ENCODE assay signal across 9 cellular contexts in genomic region chr10:29239569-29240472, GRCh38. TPM values are rescaled to one million over a fixed set of nuclear protein-coding genes. Genes with fewer than 3 reads are reported as not detected.
DNase-seq lines count a peak whose midpoint lies in the region; ATAC-seq, FAIRE-seq and TF ChIP-seq lines count a peak whose summit lies in the region.
"Had no signal": no experiment of that assay in that cellular context is flagged by ENCODE, and none has a peak within 500 bp of the region (broad histone marks: within the 10 kb centered on the region; RNA-seq: fewer than 3 reads in every experiment).

No MANE protein-coding gene starts in this region.

- no peaks in the 10 kb centered on the region for H3K9me3 ChIP-seq in IMR-90 (ENCODE audit: control insufficient read depth, insufficient read depth, low read length)
- no peaks in the 10 kb centered on the region for H3K9me3 ChIP-seq in astrocyte (ENCODE audit: insufficient read depth, low read depth, low read length)
- H3K9me3 ChIP-seq in mesenchymal stem cell (ENCODE audit: control insufficient read depth, low read length): no peaks in the 10 kb centered on the region
- H3K9me3 ChIP-seq in vagina: no peaks in the 10 kb centered on the region

- no peak overlapping the region for H2BK15ac ChIP-seq in IMR-90 (ENCODE audit: low read depth, low read length)
- H2BK15ac ChIP-seq in mesenchymal stem cell (ENCODE audit: low read depth, poor library complexity, severe bottlenecking): no peak overlapping the region

- in situ Hi-C loops in IMR-90 (cut with MboI; ENCODE audit: low sequenced_read_pairs): no loop called here

- no peaks in the 10 kb centered on the region for H3K9me3 Mint-ChIP-seq in astrocyte (ENCODE audit: unreplicated experiment)

- H3K4me2 ChIP-seq in IMR-90 (ENCODE audit: low read depth, low read length): no peak overlapping the region
- no peak overlapping the region for H3K4me2 ChIP-seq in astrocyte (ENCODE audit: low read length)
- no peak overlapping the region for H3K4me2 ChIP-seq in mesenchymal stem cell (ENCODE audit: low read length, poor library complexity, severe bottlenecking)

- dilution Hi-C loops in IMR-90 (cut with HindIII; ENCODE audit: low sequenced_read_pairs, unreplicated experiment): no loop called here

- H2BK120ac ChIP-seq in IMR-90 (ENCODE audit: low read depth, low read length) (no peak overlapping the region), mesenchymal stem cell (ENCODE audit: low read depth, low read length) (no peak overlapping the region)

- 60% methylated on average over 1 of the region's 15 CpGs; no CpG with 5 or more reads in 1 of the 2 experiments for WGBS in IMR-90 (ENCODE audit: extremely low coverage in 2 of 2, insufficient read length in 1 of 2), 2 experiments
- 91% methylated on average over 12 of the region's 15 CpGs for WGBS in mesenchymal stem cell

- H3K27me3 ChIP-seq in IMR-90 (ENCODE audit: control insufficient read depth, insufficient read depth, low read length) (peaks cover 43% of the 10 kb centered on the region), astrocyte (ENCODE audit: insufficient read depth, low read length) (no peaks in the 10 kb centered on the region), mesenchymal stem cell (ENCODE audit: control insufficient read depth in 1 of 2, insufficient read depth in 1 of 2, low read length in 2 of 2) (peaks cover 0 to 37% of the 10 kb centered on the region in 2 experiments), vagina (no peaks in the 10 kb centered on the region)

- H4K20me1 ChIP-seq in IMR-90 (ENCODE audit: insufficient read depth, low read length) (no peaks in the 10 kb centered on the region), astrocyte (ENCODE audit: insufficient read depth, low read length) (no peaks in the 10 kb centered on the region)

- peaks cover 3% of the 10 kb centered on the region for H3K27me3 Mint-ChIP-seq in astrocyte (ENCODE audit: low read depth, unreplicated experiment)

- DNase-seq in GM03348 (ENCODE audit: low spot score): peak; percentile 17
- DNase-seq in IMR-90: no peak
- no peak for DNase-seq in astrocyte (ENCODE audit: low read depth)
- peak; percentile 35 for DNase-seq in mesenchymal stem cell
- no peak for DNase-seq in stimulated activated CD4-positive, alpha-beta T cell treated with anti-CD3 and anti-CD28 coated beads, Interleukin-4, amount 100 ng/mL, for 1 hour
- no peak for DNase-seq in vagina (ENCODE audit: extremely low spot score in 2 of 2)
- DNase-seq: left cardiac atrium had no signal

- H4K91ac ChIP-seq in IMR-90 (ENCODE audit: insufficient read depth, low read depth, low read length) (no peak overlapping the region), mesenchymal stem cell (ENCODE audit: low read length) (no peak overlapping the region)

- H2AFZ ChIP-seq in IMR-90 (replicated peaks; ENCODE audit: low read length, poor library complexity) (no peak overlapping the region), astrocyte (ENCODE audit: low read depth, low read length) (no peak overlapping the region), mesenchymal stem cell (ENCODE audit: low read depth, low read length) (no peak overlapping the region)

- H4K5ac ChIP-seq in IMR-90 (ENCODE audit: low read depth, low read length): no peak overlapping the region

- no peak overlapping the region for H2BK12ac ChIP-seq in mesenchymal stem cell (ENCODE audit: low read length in 2 of 2)

- no peaks in the 10 kb centered on the region for H3K79me2 ChIP-seq in astrocyte (ENCODE audit: insufficient read depth, low read length)

- intact Hi-C loops in IMR-90 (cut with micrococcal nuclease) (no loop called here), vagina (cut with DNase I) (no loop called here)

- H3K27ac Mint-ChIP-seq in astrocyte (ENCODE audit: unreplicated experiment): no peak overlapping the region

- ATAC-seq in IMR-90 (ENCODE audit: low read depth) (no peak), GM18873 (IDR thresholded peaks at IDR 0.05; ENCODE audit: low FRiP score, unreplicated experiment) (no peak), GM19328 (IDR thresholded peaks at IDR 0.05; ENCODE audit: unreplicated experiment) (no peak)

- TF ChIP-seq POLR2A in IMR-90 (IDR thresholded peaks at IDR 0.05; ENCODE audit: low read depth, low read length): no peak
- TF ChIP-seq POLR2A in vagina (IDR thresholded peaks at IDR 0.05): no peak

- H3K9me1 ChIP-seq in IMR-90 (ENCODE audit: insufficient read depth, low read length): no peaks in the 10 kb centered on the region

- H3K56ac ChIP-seq in IMR-90 (ENCODE audit: extremely low read depth, insufficient read depth, low read length): no peak overlapping the region

- peaks cover 18% of the 10 kb centered on the region for H3K4me1 Mint-ChIP-seq in astrocyte (ENCODE audit: low read depth, unreplicated experiment)

- H2BK5ac ChIP-seq in IMR-90 (ENCODE audit: low read depth, low read length, poor library complexity, severe bottlenecking): no peak overlapping the region
- H2BK5ac ChIP-seq in mesenchymal stem cell (ENCODE audit: low read depth, low read length, poor library complexity, severe bottlenecking): no peak overlapping the region

- H3K9ac ChIP-seq in IMR-90 (ENCODE audit: low read depth, low read length) (no peak overlapping the region), astrocyte (ENCODE audit: low read length) (no peak overlapping the region), mesenchymal stem cell (ENCODE audit: low read length) (no peak overlapping the region)

- H3K23ac ChIP-seq in IMR-90 (ENCODE audit: low read depth, low read length) (no peak overlapping the region), mesenchymal stem cell (ENCODE audit: low read length in 2 of 2) (no peak overlapping the region)

- TF ChIP-seq CTCF in IMR-90 (conservative IDR thresholded peaks at IDR 0.05; ENCODE audit: low read depth, low read length): peak; percentile 44
- TF ChIP-seq CTCF in astrocyte (IDR thresholded peaks at IDR 0.05; ENCODE audit: insufficient read depth, low read depth, low read length): peak; percentile 43
- no peak for TF ChIP-seq CTCF in vagina (IDR thresholded peaks at IDR 0.05)

- H3K18ac ChIP-seq in IMR-90 (ENCODE audit: low read depth, low read length) (no peak overlapping the region), mesenchymal stem cell (ENCODE audit: low read depth in 1 of 2, low read length in 2 of 2) (no peak overlapping the region)

- TF ChIP-seq RAD21 in IMR-90 (IDR thresholded peaks at IDR 0.05; ENCODE audit: low read length): peak; percentile 45

- H3K79me1 ChIP-seq in IMR-90 (ENCODE audit: low read depth in 1 of 2, low read length in 2 of 2) (no peaks in the 10 kb centered on the region), mesenchymal stem cell (replicated peaks; ENCODE audit: low read length, poor library complexity, severe bottlenecking) (no peaks in the 10 kb centered on the region)

- no peak overlapping the region for H2AK9ac ChIP-seq in IMR-90 (replicated peaks; ENCODE audit: low read depth, low read length, poor library complexity)

- no peaks in the 10 kb centered on the region for H3K4me1 ChIP-seq in IMR-90 (ENCODE audit: control insufficient read depth, insufficient read depth, low read length)
- H3K4me1 ChIP-seq in astrocyte (ENCODE audit: insufficient read depth, low read length): no peaks in the 10 kb centered on the region
- H3K4me1 ChIP-seq in mesenchymal stem cell (ENCODE audit: control insufficient read depth, insufficient read depth, low read depth, low read length): no peaks in the 10 kb centered on the region
- H3K4me1 ChIP-seq in vagina: no peaks in the 10 kb centered on the region

- no peak for FAIRE-seq in astrocyte (lab: Jason Lieb, UNC)

- H3K27ac ChIP-seq in IMR-90 (ENCODE audit: insufficient read depth, low read length) (no peak overlapping the region), astrocyte (ENCODE audit: low read depth, low read length) (no peak overlapping the region), mesenchymal stem cell (ENCODE audit: low read length, poor library complexity, severe bottlenecking) (no peak overlapping the region), vagina (no peak overlapping the region)

- POLR2A ChIA-PET in IMR-90 (lab: Charles Lee; ENCODE audit: unreplicated experiment): no interaction called here

- H3K14ac ChIP-seq in IMR-90 (replicated peaks; ENCODE audit: low read depth, low read length) (no peak overlapping the region), mesenchymal stem cell (ENCODE audit: low read length in 2 of 2) (no peak overlapping the region)

- H3K36me3 Mint-ChIP-seq in astrocyte (ENCODE audit: low read depth, unreplicated experiment): no peaks in the 10 kb centered on the region

- CTCF ChIA-PET in IMR-90 (lab: Yijun Ruan, JAX): interaction anchor here (0.7 kb wide), 1 partner anchor 23 kb away, joined by 4 read pairs; no protein-coding TSS in a partner anchor

- H4K8ac ChIP-seq in IMR-90 (ENCODE audit: low read depth in 2 of 2, low read length in 2 of 2) (no peak overlapping the region), mesenchymal stem cell (ENCODE audit: low read length) (no peak overlapping the region)

- H3K36me3 ChIP-seq in IMR-90 (ENCODE audit: control insufficient read depth, insufficient read depth, low read length) (no peaks in the 10 kb centered on the region), astrocyte (ENCODE audit: insufficient read depth, low read length) (no peaks in the 10 kb centered on the region), mesenchymal stem cell (ENCODE audit: control insufficient read depth in 1 of 2, insufficient read depth in 2 of 2, low read depth in 1 of 2, low read length in 2 of 2) (no peaks in the 10 kb centered on the region), vagina (no peaks in the 10 kb centered on the region)

- H2BK20ac ChIP-seq in IMR-90 (ENCODE audit: low read depth, low read length): no peak overlapping the region

- H3K4me3 Mint-ChIP-seq in astrocyte (ENCODE audit: unreplicated experiment): no peak overlapping the region

- H2AK5ac ChIP-seq in IMR-90 (ENCODE audit: low read depth, low read length): no peak overlapping the region
- H2AK5ac ChIP-seq in mesenchymal stem cell (ENCODE audit: low read length, severe bottlenecking): no peak overlapping the region

- no TSS peak for BruUV-seq in IMR-90 (replicated peaks; lab: Mats Ljungman, UMichigan)

- H3K4me3 ChIP-seq in IMR-90 (ENCODE audit: insufficient read depth, low read depth, low read length) (no peak overlapping the region), astrocyte (ENCODE audit: insufficient read depth, low read depth, low read length) (no peak overlapping the region), mesenchymal stem cell (ENCODE audit: insufficient read depth in 1 of 2, low read depth in 1 of 2, low read length in 2 of 2) (no peak overlapping the region), vagina (no peak overlapping the region)

- H3K4ac ChIP-seq in IMR-90 (ENCODE audit: low read depth, low read length) (no peak overlapping the region), mesenchymal stem cell (ENCODE audit: low read depth in 1 of 2, low read length in 2 of 2) (no peak overlapping the region)

TF ChIP-seq in IMR-90, 13 proteins besides CTCF, POLR2A, EP300 and RAD21 (continues in another document):
- TF ChIP-seq CEBPB (IDR thresholded peaks at IDR 0.05; ENCODE audit: low read depth, low read length) (no peak), CHD1 (IDR thresholded peaks at IDR 0.05; ENCODE audit: low read depth, low read length) (no peak)

RNA-seq across cellular contexts. Expression of gene LYZL1, which starts 49.0 kb away (rescaled TPM):
- total RNA-seq in IMR-90 (2012; rRNA removed) (not detected in 2 replicates), astrocyte (not detected in 2 replicates), vagina (not detected)
- not detected in 2 replicates for polyA plus RNA-seq in IMR-90 (2012; rRNA removed)
- polyA plus RNA-seq in IMR-90 (2012; cell fraction: cytosol; rRNA removed): not detected in 2 replicates
- not detected in 2 replicates for polyA plus RNA-seq in IMR-90 (2012; cell fraction: nucleus; rRNA removed; ENCODE audit: low replicate concordance)
- polyA plus RNA-seq in mesenchymal stem cell (2013, experiment 1 of 2): not detected
- polyA plus RNA-seq in mesenchymal stem cell (2013, experiment 2 of 2): not detected
- total RNA-seq: left cardiac atrium had no signal

Comparison
In these comparisons a context has a peak if more than half of its experiments do, and no peak if none do; other contexts are left out.
1. DNase-seq: peak in GM03348 (single experiment) and mesenchymal stem cell (single experiment); none in IMR-90 (single experiment), astrocyte (single experiment), stimulated activated CD4-positive, alpha-beta T cell treated with anti-CD3 and anti-CD28 coated beads, Interleukin-4, amount 100 ng/mL, for 1 hour (single experiment) and vagina (0 of 2).
2. CTCF ChIP-seq: peak in IMR-90 (single experiment) and astrocyte (single experiment); none in vagina (0 of 3).